In the genomic region with DNA sequence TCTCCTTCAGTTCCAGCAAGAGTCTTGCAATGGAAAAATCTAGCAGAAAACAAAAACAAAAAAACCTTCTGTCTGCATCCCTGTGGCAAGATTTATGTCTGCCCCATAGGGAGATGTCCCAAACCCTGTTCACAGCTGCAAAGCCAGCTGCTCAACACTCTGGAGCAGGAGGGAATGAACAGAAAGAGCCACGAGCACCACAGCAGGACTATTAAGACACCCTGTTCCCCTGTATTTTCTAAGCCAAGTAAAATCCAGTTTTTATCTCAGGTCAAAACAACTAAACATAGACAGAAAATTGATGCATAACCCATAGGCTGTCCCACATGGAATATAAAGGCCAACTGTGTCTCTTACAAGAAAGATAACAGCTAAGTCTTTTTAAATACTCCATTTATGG, we compare ENCODE assay signal across 19 cellular contexts.
DNase-seq lines count a peak whose midpoint lies in the region; ATAC-seq and TF ChIP-seq lines count a peak whose summit lies in the region.
"Had no signal": no experiment of that assay in that cellular context is flagged by ENCODE, and none has a peak within 500 bp of the region (broad histone marks: within the 10 kb centered on the region; RNA-seq: fewer than 3 reads in every experiment).

No MANE protein-coding gene starts in this region.

- no peaks in the 10 kb centered on the region for H3K36me3 ChIP-seq in brain microvascular endothelial cell (replicated peaks)
- H3K36me3 ChIP-seq: SJSA1 had no signal

- no peaks in the 10 kb centered on the region for H3K9me3 Mint-ChIP-seq in glutamatergic neuron (ENCODE audit: unreplicated experiment)
- H3K9me3 Mint-ChIP-seq: HFFc6 had no signal

- peak; percentile 86 for DNase-seq in DMS 273 (lab: John Stamatoyannopoulos, UW; ENCODE audit: unreplicated experiment)
- peak; percentile 90 for DNase-seq in NCI-H2171 treated with DMSO at 0.1 percent for 48 hours (lab: John Stamatoyannopoulos, UW)
- peak; percentile 36 for DNase-seq in glutamatergic neuron
- no peak for DNase-seq in sciatic nerve (ENCODE audit: low spot score)
- no peak for DNase-seq in SIG-M5 treated with dmso at 0.1 percent for 504 hours (lab: John Stamatoyannopoulos, UW; ENCODE audit: unreplicated experiment)
- DNase-seq in ACHN = no peak
- no peak for DNase-seq in brain microvascular endothelial cell
- DNase-seq: COR-L47, GF-D8, H7, HFFc6, NCI-H1105, NCI-H226, NCI-H524 treated with DMSO at 0.1 percent for 48 hours, PC-3 had no signal

- peak; percentile 84 for ATAC-seq in sciatic nerve
- ATAC-seq: K562, PC-3 had no signal

- in situ Hi-C loops in ACHN (cut with HindIII; ENCODE audit: low pct_ligation_motif_present, low pct_unique_long_range_greater_than_20kb, low sequenced_read_pairs) = no loop called here
- in situ Hi-C loops in brain microvascular endothelial cell (cut with HindIII; ENCODE audit: low pct_ligation_motif_present, low sequenced_read_pairs) = no loop called here

- peak overlapping the region; percentile 59 for H3K27ac Mint-ChIP-seq in glutamatergic neuron (ENCODE audit: unreplicated experiment)
- H3K27ac Mint-ChIP-seq: B cell, HFFc6 had no signal

- no peaks in the 10 kb centered on the region for H3K27me3 ChIP-seq in brain microvascular endothelial cell (replicated peaks)
- H3K27me3 ChIP-seq: SJSA1 had no signal

- peak overlapping the region; percentile 3 for H3K4me3 Mint-ChIP-seq in glutamatergic neuron (ENCODE audit: unreplicated experiment)
- H3K4me3 Mint-ChIP-seq: B cell, HFFc6 had no signal

- peaks cover 4% of the 10 kb centered on the region for H3K27me3 Mint-ChIP-seq in glutamatergic neuron (ENCODE audit: unreplicated experiment)
- H3K27me3 Mint-ChIP-seq: B cell had no signal

- H3K36me3 Mint-ChIP-seq in glutamatergic neuron (ENCODE audit: unreplicated experiment) = no peaks in the 10 kb centered on the region

- peaks cover 26% of the 10 kb centered on the region for H3K4me1 Mint-ChIP-seq in glutamatergic neuron (ENCODE audit: low read depth, unreplicated experiment)
- H3K4me1 Mint-ChIP-seq: B cell had no signal

- no peak overlapping the region for H3K4me3 ChIP-seq in brain microvascular endothelial cell (ENCODE audit: low read depth, low read length)
- H3K4me3 ChIP-seq: K562, SJSA1 had no signal

- intact Hi-C loops in sciatic nerve (cut with DNase I) = no loop called here

- no peak overlapping the region for H3K27ac ChIP-seq in brain microvascular endothelial cell
- H3K27ac ChIP-seq: RWPE1, SJSA1 had no signal

- no peak for TF ChIP-seq CTCF in glutamatergic neuron (IDR thresholded peaks at IDR 0.05; ENCODE audit: partially characterized antibody, unreplicated experiment)
- TF ChIP-seq CTCF in brain microvascular endothelial cell (IDR thresholded peaks at IDR 0.05; ENCODE audit: low read depth, low read length, missing control alignments) = no peak

Comparison
In these comparisons a context has a peak if more than half of its experiments do, and no peak if none do; other contexts are left out.
1. DNase-seq: peak in DMS 273 (single experiment), NCI-H2171 treated with DMSO at 0.1 percent for 48 hours (single experiment) and glutamatergic neuron (single experiment); none in sciatic nerve (single experiment), SIG-M5 treated with dmso at 0.1 percent for 504 hours (single experiment), ACHN (single experiment) and brain microvascular endothelial cell (single experiment).